Comparison of ENCODE assay signal across 25 cellular contexts in genomic region chr2:113739849-113740248, GRCh38.
"Had no signal": no experiment of that assay in that cellular context is flagged by ENCODE, and none has a peak within 500 bp of the region (broad histone marks: within the 10 kb centered on the region; RNA-seq: fewer than 3 reads in every experiment).

No MANE protein-coding gene starts in this region.

- H3K9me3 Mint-ChIP-seq: activated CD8-positive, alpha-beta T cell treated with anti-CD3 and anti-CD28 coated beads for 36 hours; activated naive CD4-positive, alpha-beta T cell treated with anti-CD3 and anti-CD28 coated beads, Interleukin-2, amount 50 U/mL, for 24 hours; activated naive CD8-positive, alpha-beta T cell treated with anti-CD3 and anti-CD28 coated beads, Interleukin-2, amount 50 U/mL, for 24 hours; activated T-cell treated with anti-CD3 and anti-CD28 coated beads, Interleukin-2, amount 50 U/mL, for 4 hours; activated T-helper 17 cell treated with anti-CD3 and anti-CD28 coated beads, Interleukin-2, amount 50 U/mL, for 72 hours; mesothelial cell of epicardium; naive B cell; nephron progenitor cell had no signal

- H3K27me3 Mint-ChIP-seq: activated CD8-positive, alpha-beta T cell treated with anti-CD3 and anti-CD28 coated beads for 36 hours; activated naive CD4-positive, alpha-beta T cell treated with anti-CD3 and anti-CD28 coated beads, Interleukin-2, amount 50 U/mL, for 24 hours; activated naive CD8-positive, alpha-beta T cell treated with anti-CD3 and anti-CD28 coated beads, Interleukin-2, amount 50 U/mL, for 24 hours; activated T-helper 17 cell treated with anti-CD3 and anti-CD28 coated beads, Interleukin-2, amount 50 U/mL, for 72 hours; naive B cell; T-helper 17 cell had no signal

- ATAC-seq: activated CD8-positive, alpha-beta T cell treated with anti-CD3 and anti-CD28 coated beads for 36 hours; activated naive CD8-positive, alpha-beta T cell treated with anti-CD3 and anti-CD28 coated beads, Interleukin-2, amount 50 U/mL, for 24 hours; activated T-cell treated with anti-CD3 and anti-CD28 coated beads, Interleukin-2, amount 50 U/mL, for 4 hours; activated T-helper 17 cell treated with anti-CD3 and anti-CD28 coated beads, Interleukin-2, amount 50 U/mL, for 72 hours; gastroesophageal sphincter; left cardiac atrium; T-helper 17 cell had no signal

- H3K4me3 ChIP-seq: breast epithelium, gastroesophageal sphincter, hepatocyte, sigmoid colon had no signal

- H3K27ac Mint-ChIP-seq: activated CD8-positive, alpha-beta T cell treated with anti-CD3 and anti-CD28 coated beads for 36 hours; activated naive CD4-positive, alpha-beta T cell treated with anti-CD3 and anti-CD28 coated beads, Interleukin-2, amount 50 U/mL, for 24 hours; activated naive CD8-positive, alpha-beta T cell treated with anti-CD3 and anti-CD28 coated beads, Interleukin-2, amount 50 U/mL, for 24 hours; activated T-helper 17 cell treated with anti-CD3 and anti-CD28 coated beads, Interleukin-2, amount 50 U/mL, for 72 hours; mesothelial cell of epicardium; naive B cell; nephron progenitor cell; T-helper 17 cell had no signal

- H3K4me1 Mint-ChIP-seq: activated naive CD4-positive, alpha-beta T cell treated with anti-CD3 and anti-CD28 coated beads, Interleukin-2, amount 50 U/mL, for 24 hours; activated naive CD8-positive, alpha-beta T cell treated with anti-CD3 and anti-CD28 coated beads, Interleukin-2, amount 50 U/mL, for 24 hours; mesothelial cell of epicardium; nephron progenitor cell had no signal

- H2AFZ ChIP-seq: hepatocyte had no signal

- H3K27ac ChIP-seq: breast epithelium, gastroesophageal sphincter, hepatocyte, neutrophil, sigmoid colon had no signal

- H3K9me3 ChIP-seq: breast epithelium, gastroesophageal sphincter, neutrophil, sigmoid colon had no signal

- H3K4me2 ChIP-seq: hepatocyte had no signal

- H3K4me1 ChIP-seq: breast epithelium, gastroesophageal sphincter, sigmoid colon had no signal

- H3K27me3 ChIP-seq: breast epithelium, gastroesophageal sphincter, hepatocyte, neutrophil, sigmoid colon had no signal

- H3K4me3 Mint-ChIP-seq: activated CD8-positive, alpha-beta T cell treated with anti-CD3 and anti-CD28 coated beads for 36 hours; activated naive CD4-positive, alpha-beta T cell treated with anti-CD3 and anti-CD28 coated beads, Interleukin-2, amount 50 U/mL, for 24 hours; activated naive CD8-positive, alpha-beta T cell treated with anti-CD3 and anti-CD28 coated beads, Interleukin-2, amount 50 U/mL, for 24 hours; activated T-cell treated with anti-CD3 and anti-CD28 coated beads, Interleukin-2, amount 50 U/mL, for 4 hours; activated T-helper 17 cell treated with anti-CD3 and anti-CD28 coated beads, Interleukin-2, amount 50 U/mL, for 72 hours; mesothelial cell of epicardium; naive B cell; nephron progenitor cell; T-helper 17 cell had no signal

- DNase-seq: activated CD4-positive, alpha-beta T cell treated with anti-CD3 and anti-CD28 coated beads, Interleukin-2, amount 50 U/mL, for 1 hour; activated CD4-positive, CD25-positive, alpha-beta regulatory T cell treated with anti-CD3 and anti-CD28 coated beads, Interleukin-2, amount 50 U/mL, for 72 hours; activated CD8-positive, alpha-beta T cell treated with anti-CD3 and anti-CD28 coated beads for 36 hours; activated gamma-delta T cell treated with Interleukin-2 at 50 U/mL for 16 hours; activated naive CD8-positive, alpha-beta T cell treated with anti-CD3 and anti-CD28 coated beads, Interleukin-2, amount 50 U/mL, for 24 hours; activated T-cell treated with anti-CD3 and anti-CD28 coated beads, Interleukin-2, amount 50 U/mL, for 4 hours; dermis blood vessel endothelial cell; effector CD4-positive, alpha-beta T cell; left cardiac atrium; naive B cell; nephron progenitor cell; retina; sigmoid colon; stimulated activated CD4-positive, alpha-beta T cell treated with anti-CD3 and anti-CD28 coated beads, Interleukin-15, amount 100 ng/mL, for 24 hours; stimulated activated naive CD4-positive, alpha-beta T cell; T-helper 17 cell; T1000; trophoblast cell had no signal
